In genomic region chr1:109099871-109100757, GRCh38 we compare ENCODE assay signal across 1 cellular context.
TF ChIP-seq lines count a peak whose summit lies in the region.

No MANE protein-coding gene starts in this region.

TF ChIP-seq in IMR-90, 13 proteins besides CTCF, POLR2A, EP300 and RAD21:
- TF ChIP-seq BHLHE40 (IDR thresholded peaks at IDR 0.05; ENCODE audit: low read depth, low read length) = peak; percentile 86
- no peak for TF ChIP-seq USF2 (IDR thresholded peaks at IDR 0.05; ENCODE audit: low read depth, low read length)
- TF ChIP-seq CEBPB (IDR thresholded peaks at IDR 0.05; ENCODE audit: low read depth, low read length) = no peak
- TF ChIP-seq SMC3 (IDR thresholded peaks at IDR 0.05; ENCODE audit: low read depth, low read length) = peak; percentile 79
- peak; percentile 67; the same call in 1 of the 2 replicates for TF ChIP-seq MXI1 (IDR thresholded peaks at IDR 0.05; ENCODE audit: borderline replicate concordance, low read depth, low read length)
- TF ChIP-seq CHD1 (IDR thresholded peaks at IDR 0.05; ENCODE audit: low read depth, low read length) = no peak
- TF ChIP-seq FOS (IDR thresholded peaks at IDR 0.05; ENCODE audit: low read depth, low read length) = no peak
- TF ChIP-seq RFX5 (IDR thresholded peaks at IDR 0.05; ENCODE audit: low read depth, low read length) = no peak
- TF ChIP-seq NFE2L2 (IDR thresholded peaks at IDR 0.05; ENCODE audit: low read depth, low read length) = peak; percentile 7; the same call in 1 of the 2 replicates
- no peak for TF ChIP-seq MAFK (IDR thresholded peaks at IDR 0.05; ENCODE audit: low read depth, low read length)
- TF ChIP-seq ELK1 (IDR thresholded peaks at IDR 0.05; ENCODE audit: borderline replicate concordance, low read depth, low read length) = no peak
- TF ChIP-seq RCOR1 (IDR thresholded peaks at IDR 0.05; ENCODE audit: insufficient replicate concordance, low read length) = no peak
- peak; percentile 97 for TF ChIP-seq MAZ (IDR thresholded peaks at IDR 0.05; ENCODE audit: borderline replicate concordance, low read depth, low read length)
